Comparison of ENCODE assay signal across 27 cellular contexts in the genomic region with DNA sequence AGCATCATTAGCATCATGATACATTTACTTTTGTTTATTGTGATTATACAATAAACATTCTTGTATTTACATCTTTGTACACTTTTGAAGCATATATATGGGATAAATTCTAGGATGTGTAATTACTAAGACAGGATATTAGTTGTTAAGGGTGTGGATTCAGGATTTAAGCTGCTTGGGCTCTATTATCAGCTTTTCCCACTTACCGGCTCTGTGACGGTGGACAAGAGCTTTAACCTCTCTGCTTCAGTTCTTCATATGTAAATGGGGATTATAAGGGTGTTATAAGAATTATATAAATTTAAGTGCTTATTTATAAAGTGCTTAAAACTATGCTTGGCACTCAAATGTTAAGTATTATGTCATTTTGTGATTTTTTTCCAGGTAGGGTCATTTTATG.
A peak's percentile ranks its signal among the peaks of the same experiment; 100 is the strongest.
DNase-seq lines count a peak whose midpoint lies in the region; ATAC-seq and TF ChIP-seq lines count a peak whose summit lies in the region.
"Had no signal": no experiment of that assay in that cellular context is flagged by ENCODE, and none has a peak within 500 bp of the region (broad histone marks: within the 10 kb centered on the region; RNA-seq: fewer than 3 reads in every experiment).

No MANE protein-coding gene starts in this region.

- H3K36me3 ChIP-seq in HAP-1 (replicated peaks), result no peaks in the 10 kb centered on the region; the same call in 1 of the 2 replicates
- H3K36me3 ChIP-seq in tibial artery, result peaks cover 0 to 8% (median 0%) of the 10 kb centered on the region in 3 donors
- H3K36me3 ChIP-seq: BE2C, BLaER1 had no signal

- no peak for ATAC-seq in effector memory CD8-positive, alpha-beta T cell (replicated peaks)
- ATAC-seq: A549, GM12878 had no signal

- H3K4me3 ChIP-seq in HAP-1, result no peak overlapping the region
- H3K4me3 ChIP-seq in tibial artery, result no peak overlapping the region
- H3K4me3 ChIP-seq: A549, BLaER1, GM12878 had no signal

- H3K36me3 Mint-ChIP-seq in nephron progenitor cell (ENCODE audit: low read depth), result peaks cover 14% of the 10 kb centered on the region
- no peaks in the 10 kb centered on the region for H3K36me3 Mint-ChIP-seq in effector memory CD8-positive, alpha-beta T cell (ENCODE audit: insufficient read depth)

- in situ Hi-C loops in HAP-1 (cut with MboI; ENCODE audit: low sequenced_read_pairs), result no loop called here

- no peaks in the 10 kb centered on the region for H3K27me3 Mint-ChIP-seq in nephron progenitor cell (ENCODE audit: low read depth, poor library complexity)
- H3K27me3 Mint-ChIP-seq in effector memory CD8-positive, alpha-beta T cell, result no peaks in the 10 kb centered on the region
- H3K27me3 Mint-ChIP-seq: CD4-positive, alpha-beta memory T cell; CD4-positive, CD25-positive, alpha-beta regulatory T cell; CD8-positive, alpha-beta memory T cell had no signal

- H3K27me3 ChIP-seq in HAP-1 (ENCODE audit: low read depth) (no peaks in the 10 kb centered on the region), tibial artery (no peaks in the 10 kb centered on the region)
- H3K27me3 ChIP-seq: BE2C, BLaER1 had no signal

- H3K9me3 ChIP-seq in HAP-1 (no peaks in the 10 kb centered on the region), tibial artery (no peaks in the 10 kb centered on the region)
- H3K9me3 ChIP-seq: A549, BE2C had no signal

- no peaks in the 10 kb centered on the region for H3K4me1 Mint-ChIP-seq in nephron progenitor cell
- H3K4me1 Mint-ChIP-seq in effector memory CD8-positive, alpha-beta T cell (ENCODE audit: low read depth in 2 of 2), result no peaks in the 10 kb centered on the region
- H3K4me1 Mint-ChIP-seq: CD14-positive monocyte; CD4-positive, alpha-beta memory T cell; CD8-positive, alpha-beta memory T cell had no signal

- peaks cover 9% of the 10 kb centered on the region for H3K9me3 Mint-ChIP-seq in nephron progenitor cell
- H3K9me3 Mint-ChIP-seq in effector memory CD8-positive, alpha-beta T cell, result no peaks in the 10 kb centered on the region

- DNase-seq in D341Med (ENCODE audit: low spot score), result peak; percentile 54
- peak; percentile 28 to 64 for DNase-seq in HAP-1 (ENCODE audit: low spot score in 2 of 2)
- peak; percentile 1 for DNase-seq in NCI-H524 treated with DMSO at 0.1 percent for 48 hours (lab: John Stamatoyannopoulos, UW)
- DNase-seq in NCI-H82 treated with DMSO at 0.1 percent for 48 hours (lab: John Stamatoyannopoulos, UW; ENCODE audit: unreplicated experiment), result peak; percentile 2
- no peak for DNase-seq in nephron progenitor cell
- no peak for DNase-seq in effector memory CD8-positive, alpha-beta T cell
- DNase-seq in SIG-M5 (lab: John Stamatoyannopoulos, UW), result no peak
- no peak for DNase-seq in tibial artery
- DNase-seq: AML-193; BE2C; C1 segment of cervical spinal cord; CD4-positive, alpha-beta memory T cell; CD4-positive, CD25-positive, alpha-beta regulatory T cell; CD8-positive, alpha-beta memory T cell; COR-L47; DMS 273 treated with DMSO at 0.1 percent for 48 hours; DMS153; DMS53; DMS79; DND-41; EL; GDM1 had no signal

- TF ChIP-seq CTCF in nephron progenitor cell (IDR thresholded peaks at IDR 0.05) (no peak), tibial artery (IDR thresholded peaks at IDR 0.05) (no peak)

- no peak overlapping the region for H3K4me3 Mint-ChIP-seq in nephron progenitor cell
- no peak overlapping the region for H3K4me3 Mint-ChIP-seq in effector memory CD8-positive, alpha-beta T cell
- H3K4me3 Mint-ChIP-seq: CD14-positive monocyte; CD4-positive, alpha-beta memory T cell; CD4-positive, CD25-positive, alpha-beta regulatory T cell; CD8-positive, alpha-beta memory T cell had no signal

- H3K27ac ChIP-seq in tibial artery, result no peak overlapping the region
- H3K27ac ChIP-seq: 22Rv1, A549, BLaER1 had no signal

- intact Hi-C loops in tibial artery (cut with DNase I; ENCODE audit: low total_unique reads), result no loop called here

- no peak overlapping the region for H3K27ac Mint-ChIP-seq in nephron progenitor cell
- H3K27ac Mint-ChIP-seq in effector memory CD8-positive, alpha-beta T cell, result no peak overlapping the region
- H3K27ac Mint-ChIP-seq: CD14-positive monocyte; CD4-positive, alpha-beta memory T cell; CD4-positive, CD25-positive, alpha-beta regulatory T cell; CD8-positive, alpha-beta memory T cell had no signal

- H3K4me1 ChIP-seq in HAP-1, result peaks cover 16% of the 10 kb centered on the region
- no peaks in the 10 kb centered on the region for H3K4me1 ChIP-seq in tibial artery
- H3K4me1 ChIP-seq: A549, BLaER1 had no signal

Comparison
In these comparisons a context has a peak if more than half of its experiments do, and no peak if none do; other contexts are left out.
1. DNase-seq: peak in D341Med (single experiment), HAP-1 (2 of 2), NCI-H524 treated with DMSO at 0.1 percent for 48 hours (single experiment) and NCI-H82 treated with DMSO at 0.1 percent for 48 hours (single experiment); none in nephron progenitor cell (single experiment), effector memory CD8-positive, alpha-beta T cell (0 of 3), SIG-M5 (single experiment) and tibial artery (0 of 2).